12 cellular contexts compared by ENCODE assay signal in the genomic region with DNA sequence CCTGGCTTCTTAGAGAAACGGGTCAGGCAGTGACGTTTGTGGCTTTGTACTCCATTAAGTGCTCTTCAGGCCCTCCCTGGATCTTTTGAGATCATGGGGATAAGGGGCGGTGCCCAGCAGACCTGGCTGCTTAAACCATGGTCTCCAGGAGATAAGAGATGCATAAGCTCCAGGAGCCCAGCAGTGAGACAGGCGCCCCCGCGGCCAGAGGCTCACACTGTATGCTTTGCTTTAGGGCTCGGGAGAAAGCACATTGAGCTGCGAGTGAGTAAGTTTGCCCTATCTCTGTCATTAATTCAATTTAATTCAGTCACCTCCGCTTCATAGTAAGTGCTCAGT.
"Had no signal": no experiment of that assay in that cellular context is flagged by ENCODE, and none has a peak within 500 bp of the region (broad histone marks: within the 10 kb centered on the region; RNA-seq: fewer than 3 reads in every experiment).

No MANE protein-coding gene starts in this region.

- DNase-seq: activated CD4-positive, alpha-beta memory T cell treated with anti-CD3 and anti-CD28 coated beads, Interleukin-2, amount 10 ng/mL, durations not matched to agents 7 days and 5 days; activated CD4-positive, alpha-beta T cell treated with anti-CD3 and anti-CD28 coated beads for 4 hours; activated gamma-delta T cell; activated T-cell treated with anti-CD3 and anti-CD28 coated beads, Interleukin-2, amount 50 U/mL, for 24 hours; amniotic stem cell; kidney; left lung; mesenchymal stem cell; stimulated activated CD4-positive, alpha-beta T cell treated with anti-CD3 and anti-CD28 coated beads, Interleukin-2, amount 100 ng/mL, for 48 hours; T-helper 17 cell had no signal

- H3K4me3 ChIP-seq: esophagus muscularis mucosa, left lung had no signal

- H3K9me3 ChIP-seq: esophagus muscularis mucosa, left lung had no signal

- FAIRE-seq: kidney, urothelium cell line had no signal

- H3K4me1 ChIP-seq: left lung had no signal

- H3K36me3 ChIP-seq: esophagus muscularis mucosa, left lung had no signal

- H3K27ac ChIP-seq: esophagus muscularis mucosa, left lung had no signal

- H3K27me3 ChIP-seq: esophagus muscularis mucosa, left lung had no signal
